Comparison of ENCODE assay signal across 7 cellular contexts in genomic region chr1:145015744-145016489, GRCh38.
A peak's percentile ranks its signal among the peaks of the same experiment; 100 is the strongest.
DNase-seq lines count a peak whose midpoint lies in the region; ATAC-seq lines count a peak whose summit lies in the region.
"Not testable (repeated sequence)": the region's sequence is repeated elsewhere in the genome, so short reads cannot be mapped to it uniquely, and the experiment has no call there.

No MANE protein-coding gene starts in this region.

- not testable (repeated sequence) for H3K9me3 Mint-ChIP-seq in central memory CD8-positive, alpha-beta T cell; naive B cell

- H3K4me3 Mint-ChIP-seq in central memory CD8-positive, alpha-beta T cell, result not testable (repeated sequence)
- H3K4me3 Mint-ChIP-seq in naive B cell, result peak overlapping the region in 1 of 8 donors; percentile 54

- not testable (repeated sequence) for H3K27me3 Mint-ChIP-seq in central memory CD8-positive, alpha-beta T cell; naive B cell

- not testable (repeated sequence) for H3K36me3 Mint-ChIP-seq in central memory CD8-positive, alpha-beta T cell (ENCODE audit: insufficient read depth); naive B cell

- not testable (repeated sequence) for DNase-seq in central memory CD8-positive, alpha-beta T cell (ENCODE audit: low spot score in 2 of 2); naive B cell

- H3K27ac Mint-ChIP-seq in central memory CD8-positive, alpha-beta T cell (ENCODE audit: low read depth), result peak overlapping the region; percentile 46
- peak overlapping the region in 1 of 6 donors; percentile 14 for H3K27ac Mint-ChIP-seq in naive B cell

- H3K4me1 Mint-ChIP-seq in central memory CD8-positive, alpha-beta T cell, result peaks cover 11% of the 10 kb centered on the region
- not testable (repeated sequence) for H3K4me1 Mint-ChIP-seq in naive B cell

- ATAC-seq in GM18907 (IDR thresholded peaks at IDR 0.05; ENCODE audit: unreplicated experiment), result peak; percentile 81
- peak; percentile 69 for ATAC-seq in GM21717 (IDR thresholded peaks at IDR 0.05; ENCODE audit: unreplicated experiment)
- ATAC-seq in HG02938 (IDR thresholded peaks at IDR 0.05; ENCODE audit: unreplicated experiment), result peak; percentile 71
- ATAC-seq in HG03442 (IDR thresholded peaks at IDR 0.05; ENCODE audit: unreplicated experiment), result peak; percentile 67
- peak; percentile 85 to 89 for ATAC-seq in activated CD4-positive, CD25-positive, alpha-beta regulatory T cell treated with anti-CD3 and anti-CD28 coated beads, Interleukin-2, amount 50 U/mL, for 24 hours
- peak; percentile 78 for ATAC-seq in central memory CD8-positive, alpha-beta T cell (replicated peaks; ENCODE audit: extremely low read depth, poor library complexity, severe bottlenecking)
- peak; percentile 28 to 45 for ATAC-seq in naive B cell (ENCODE audit: low read depth in 2 of 2)

Comparison
In these comparisons a context has a peak if more than half of its experiments do, and no peak if none do; other contexts are left out.
1. ATAC-seq: peak in every context shown above with its lines; median percentile 87 in activated CD4-positive, CD25-positive, alpha-beta regulatory T cell treated with anti-CD3 and anti-CD28 coated beads, Interleukin-2, amount 50 U/mL, for 24 hours; 81 in GM18907; 78 in central memory CD8-positive, alpha-beta T cell; 71 in HG02938; 69 in GM21717; 67 in HG03442; 36 in naive B cell.